In the genomic region with DNA sequence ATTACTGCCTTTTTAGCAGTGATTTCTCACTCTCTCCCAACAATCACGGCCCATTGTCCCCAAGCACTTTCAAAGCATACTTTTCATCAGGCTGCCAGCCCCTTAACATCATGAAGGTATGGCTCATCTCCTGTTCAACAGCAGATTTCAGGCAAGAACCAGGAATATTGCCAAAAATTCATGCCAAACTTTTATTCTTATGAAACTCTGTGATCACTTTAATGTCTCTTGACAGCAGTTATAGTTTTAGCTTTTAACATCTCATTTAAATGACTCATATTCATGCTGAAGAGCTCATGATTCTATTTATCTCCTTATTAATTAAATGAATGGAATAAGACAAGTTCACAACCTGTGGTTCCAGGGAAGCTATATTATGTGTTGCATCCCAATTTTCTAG, we compare ENCODE assay signal across 19 cellular contexts.
A peak's percentile ranks its signal among the peaks of the same experiment; 100 is the strongest.
DNase-seq lines count a peak whose midpoint lies in the region; ATAC-seq and TF ChIP-seq lines count a peak whose summit lies in the region.
"Had no signal": no experiment of that assay in that cellular context is flagged by ENCODE, and none has a peak within 500 bp of the region (broad histone marks: within the 10 kb centered on the region; RNA-seq: fewer than 3 reads in every experiment).

No MANE protein-coding gene starts in this region.

- no peak overlapping the region for H3K27ac Mint-ChIP-seq in activated CD4-positive, alpha-beta memory T cell treated with anti-CD3 and anti-CD28 coated beads, Interleukin-2, amount 10 ng/mL, durations not matched to agents 7 days and 5 days
- H3K27ac Mint-ChIP-seq: B cell; CD4-positive, alpha-beta T cell had no signal

- H3K4me3 ChIP-seq in retinal pigment epithelial cell (ENCODE audit: low read length), result no peak overlapping the region
- H3K4me3 ChIP-seq in MG63, result no peak overlapping the region
- H3K4me3 ChIP-seq: Peyer's patch, SK-N-MC had no signal

- no peak overlapping the region for H3K4me3 Mint-ChIP-seq in activated CD4-positive, alpha-beta memory T cell treated with anti-CD3 and anti-CD28 coated beads, Interleukin-2, amount 10 ng/mL, durations not matched to agents 7 days and 5 days
- H3K4me3 Mint-ChIP-seq: B cell; CD4-positive, alpha-beta T cell had no signal

- H3K9me3 Mint-ChIP-seq in activated CD4-positive, alpha-beta memory T cell treated with anti-CD3 and anti-CD28 coated beads, Interleukin-2, amount 10 ng/mL, durations not matched to agents 7 days and 5 days, result no peaks in the 10 kb centered on the region

- H3K27me3 ChIP-seq in MG63, result no peaks in the 10 kb centered on the region
- H3K27me3 ChIP-seq: Peyer's patch had no signal

- peak; percentile 83 for ATAC-seq in SK-N-SH treated with all-trans-retinoic acid at 6 μM for 48 hours
- ATAC-seq: Right ventricle myocardium inferior had no signal

- no peaks in the 10 kb centered on the region for H3K36me3 ChIP-seq in MG63
- H3K36me3 ChIP-seq: Peyer's patch had no signal

- no peaks in the 10 kb centered on the region for H3K36me3 Mint-ChIP-seq in activated CD4-positive, alpha-beta memory T cell treated with anti-CD3 and anti-CD28 coated beads, Interleukin-2, amount 10 ng/mL, durations not matched to agents 7 days and 5 days (ENCODE audit: low read depth)

- no peaks in the 10 kb centered on the region for H3K9me3 ChIP-seq in MG63
- H3K9me3 ChIP-seq: Peyer's patch had no signal

- DNase-seq in COLO829 (ENCODE audit: low spot score) (peak; percentile 35), fibroblast of gingiva (ENCODE audit: low read depth) (peak; percentile 73), retinal pigment epithelial cell (ENCODE audit: low read depth) (peak; percentile 48), MG63 (no peak), AG08395 (ENCODE audit: low spot score) (no peak)
- DNase-seq in activated CD4-positive, alpha-beta T cell treated with anti-CD3 and anti-CD28 coated beads for 48 hours, result no peak
- DNase-seq in activated CD4-positive, alpha-beta memory T cell treated with anti-CD3 and anti-CD28 coated beads, Interleukin-2, amount 10 ng/mL, durations not matched to agents 7 days and 5 days, result no peak
- DNase-seq: Calu3; CD4-positive, alpha-beta T cell; NCI-H1048; NCI-H1436 treated with DMSO at 0.1 percent for 48 hours; NCI-H2081 treated with DMSO at 0.1 percent for 48 hours; NCI-H2227 treated with DMSO at 0.1 percent for 48 hours; NCI-H524 treated with DMSO at 0.1 percent for 48 hours; Peyer's patch had no signal

- POLR2A ChIA-PET in activated CD4-positive, alpha-beta memory T cell treated with anti-CD3 and anti-CD28 coated beads, Interleukin-2, amount 10 ng/mL, durations not matched to agents 7 days and 5 days (lab: Charles Lee), result no interaction called here

- TF ChIP-seq CTCF in retinal pigment epithelial cell (conservative IDR thresholded peaks at IDR 0.05; ENCODE audit: low read depth, low read length), result no peak

- H3K27me3 Mint-ChIP-seq in activated CD4-positive, alpha-beta memory T cell treated with anti-CD3 and anti-CD28 coated beads, Interleukin-2, amount 10 ng/mL, durations not matched to agents 7 days and 5 days, result no peaks in the 10 kb centered on the region
- H3K27me3 Mint-ChIP-seq: B cell; CD4-positive, alpha-beta T cell had no signal

- H3K4me1 Mint-ChIP-seq in activated CD4-positive, alpha-beta memory T cell treated with anti-CD3 and anti-CD28 coated beads, Interleukin-2, amount 10 ng/mL, durations not matched to agents 7 days and 5 days, result no peaks in the 10 kb centered on the region
- H3K4me1 Mint-ChIP-seq: B cell had no signal

- CTCF ChIA-PET in activated CD4-positive, alpha-beta memory T cell treated with anti-CD3 and anti-CD28 coated beads, Interleukin-2, amount 10 ng/mL, durations not matched to agents 7 days and 5 days (lab: Charles Lee), result no interaction called here

TF ChIP-seq in SK-N-SH treated with all-trans-retinoic acid at 6 μM for 48 hours, 23 proteins besides CTCF, POLR2A, EP300 and RAD21 (continues in another document):
- TF ChIP-seq, protein P1, sequence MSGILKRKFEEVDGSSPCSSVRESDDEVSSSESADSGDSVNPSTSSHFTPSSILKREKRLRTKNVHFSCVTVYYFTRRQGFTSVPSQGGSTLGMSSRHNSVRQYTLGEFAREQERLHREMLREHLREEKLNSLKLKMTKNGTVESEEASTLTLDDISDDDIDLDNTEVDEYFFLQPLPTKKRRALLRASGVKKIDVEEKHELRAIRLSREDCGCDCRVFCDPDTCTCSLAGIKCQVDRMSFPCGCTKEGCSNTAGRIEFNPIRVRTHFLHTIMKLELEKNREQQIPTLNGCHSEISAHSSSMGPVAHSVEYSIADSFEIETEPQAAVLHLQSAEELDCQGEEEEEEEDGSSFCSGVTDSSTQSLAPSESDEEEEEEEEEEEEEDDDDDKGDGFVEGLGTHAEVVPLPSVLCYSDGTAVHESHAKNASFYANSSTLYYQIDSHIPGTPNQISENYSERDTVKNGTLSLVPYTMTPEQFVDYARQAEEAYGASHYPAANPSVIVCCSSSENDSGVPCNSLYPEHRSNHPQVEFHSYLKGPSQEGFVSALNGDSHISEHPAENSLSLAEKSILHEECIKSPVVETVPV (CRISPR knock-in tag; IDR thresholded peaks at IDR 0.05), result no peak
- TF ChIP-seq, protein P2, sequence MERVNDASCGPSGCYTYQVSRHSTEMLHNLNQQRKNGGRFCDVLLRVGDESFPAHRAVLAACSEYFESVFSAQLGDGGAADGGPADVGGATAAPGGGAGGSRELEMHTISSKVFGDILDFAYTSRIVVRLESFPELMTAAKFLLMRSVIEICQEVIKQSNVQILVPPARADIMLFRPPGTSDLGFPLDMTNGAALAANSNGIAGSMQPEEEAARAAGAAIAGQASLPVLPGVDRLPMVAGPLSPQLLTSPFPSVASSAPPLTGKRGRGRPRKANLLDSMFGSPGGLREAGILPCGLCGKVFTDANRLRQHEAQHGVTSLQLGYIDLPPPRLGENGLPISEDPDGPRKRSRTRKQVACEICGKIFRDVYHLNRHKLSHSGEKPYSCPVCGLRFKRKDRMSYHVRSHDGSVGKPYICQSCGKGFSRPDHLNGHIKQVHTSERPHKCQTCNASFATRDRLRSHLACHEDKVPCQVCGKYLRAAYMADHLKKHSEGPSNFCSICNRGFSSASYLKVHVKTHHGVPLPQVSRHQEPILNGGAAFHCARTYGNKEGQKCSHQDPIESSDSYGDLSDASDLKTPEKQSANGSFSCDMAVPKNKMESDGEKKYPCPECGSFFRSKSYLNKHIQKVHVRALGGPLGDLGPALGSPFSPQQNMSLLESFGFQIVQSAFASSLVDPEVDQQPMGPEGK (CRISPR knock-in tag; IDR thresholded peaks at IDR 0.05; ENCODE audit: borderline replicate concordance), result peak; percentile 69; the same call in 1 of the 2 replicates
- TF ChIP-seq ZNF70 (CRISPR knock-in tag; IDR thresholded peaks at IDR 0.05) (no peak), SNAI2 (CRISPR knock-in tag; IDR thresholded peaks at IDR 0.05) (no peak), ARNTL (CRISPR knock-in tag; IDR thresholded peaks at IDR 0.05; ENCODE audit: borderline replicate concordance, low read depth) (no peak), GLIS3 (CRISPR knock-in tag; IDR thresholded peaks at IDR 0.05) (no peak), CSDC2 (CRISPR knock-in tag; IDR thresholded peaks at IDR 0.05) (no peak), OSR1 (CRISPR knock-in tag; IDR thresholded peaks at IDR 0.05) (no peak), ZNF565 (CRISPR knock-in tag; conservative IDR thresholded peaks at IDR 0.05; ENCODE audit: low read depth) (no peak), BACH2 (CRISPR knock-in tag; IDR thresholded peaks at IDR 0.05; ENCODE audit: borderline replicate concordance) (no peak), ESRRG (CRISPR knock-in tag; IDR thresholded peaks at IDR 0.05) (no peak), PPARA (CRISPR knock-in tag; IDR thresholded peaks at IDR 0.05; ENCODE audit: borderline replicate concordance) (no peak), ZNF8 (CRISPR knock-in tag; IDR thresholded peaks at IDR 0.05) (no peak), ZFP3 (CRISPR knock-in tag; IDR thresholded peaks at IDR 0.05) (peak; percentile 20; the same call in 1 of the 2 replicates), TOX (CRISPR knock-in tag; IDR thresholded peaks at IDR 0.05; ENCODE audit: borderline replicate concordance) (peak; percentile 77; the same call in 1 of the 2 replicates), TCF4 (CRISPR knock-in tag; IDR thresholded peaks at IDR 0.05; ENCODE audit: borderline replicate concordance) (no peak), ZC3H10 (CRISPR knock-in tag; IDR thresholded peaks at IDR 0.05) (0 out of 2 replicates have a peak, but pooled peaks have one; percentile 57), RARB (CRISPR knock-in tag; IDR thresholded peaks at IDR 0.05) (no peak), ZFP30 (CRISPR knock-in tag; IDR thresholded peaks at IDR 0.05) (no peak), ISL1 (CRISPR knock-in tag; IDR thresholded peaks at IDR 0.05) (peak; percentile 92)
- TF ChIP-seq, protein P3, sequence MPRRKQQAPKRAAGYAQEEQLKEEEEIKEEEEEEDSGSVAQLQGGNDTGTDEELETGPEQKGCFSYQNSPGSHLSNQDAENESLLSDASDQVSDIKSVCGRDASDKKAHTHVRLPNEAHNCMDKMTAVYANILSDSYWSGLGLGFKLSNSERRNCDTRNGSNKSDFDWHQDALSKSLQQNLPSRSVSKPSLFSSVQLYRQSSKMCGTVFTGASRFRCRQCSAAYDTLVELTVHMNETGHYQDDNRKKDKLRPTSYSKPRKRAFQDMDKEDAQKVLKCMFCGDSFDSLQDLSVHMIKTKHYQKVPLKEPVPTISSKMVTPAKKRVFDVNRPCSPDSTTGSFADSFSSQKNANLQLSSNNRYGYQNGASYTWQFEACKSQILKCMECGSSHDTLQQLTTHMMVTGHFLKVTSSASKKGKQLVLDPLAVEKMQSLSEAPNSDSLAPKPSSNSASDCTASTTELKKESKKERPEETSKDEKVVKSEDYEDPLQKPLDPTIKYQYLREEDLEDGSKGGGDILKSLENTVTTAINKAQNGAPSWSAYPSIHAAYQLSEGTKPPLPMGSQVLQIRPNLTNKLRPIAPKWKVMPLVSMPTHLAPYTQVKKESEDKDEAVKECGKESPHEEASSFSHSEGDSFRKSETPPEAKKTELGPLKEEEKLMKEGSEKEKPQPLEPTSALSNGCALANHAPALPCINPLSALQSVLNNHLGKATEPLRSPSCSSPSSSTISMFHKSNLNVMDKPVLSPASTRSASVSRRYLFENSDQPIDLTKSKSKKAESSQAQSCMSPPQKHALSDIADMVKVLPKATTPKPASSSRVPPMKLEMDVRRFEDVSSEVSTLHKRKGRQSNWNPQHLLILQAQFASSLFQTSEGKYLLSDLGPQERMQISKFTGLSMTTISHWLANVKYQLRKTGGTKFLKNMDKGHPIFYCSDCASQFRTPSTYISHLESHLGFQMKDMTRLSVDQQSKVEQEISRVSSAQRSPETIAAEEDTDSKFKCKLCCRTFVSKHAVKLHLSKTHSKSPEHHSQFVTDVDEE (CRISPR knock-in tag; IDR thresholded peaks at IDR 0.05), result no peak

Comparison
In these comparisons a context has a peak if more than half of its experiments do, and no peak if none do; other contexts are left out.
1. DNase-seq: peak in COLO829 (single experiment), fibroblast of gingiva (single experiment) and retinal pigment epithelial cell (single experiment); none in MG63 (single experiment), AG08395 (single experiment), activated CD4-positive, alpha-beta T cell treated with anti-CD3 and anti-CD28 coated beads for 48 hours (single experiment) and activated CD4-positive, alpha-beta memory T cell treated with anti-CD3 and anti-CD28 coated beads, Interleukin-2, amount 10 ng/mL, durations not matched to agents 7 days and 5 days (single experiment).